In genomic region chr10:12902135-12902572, GRCh38 we compare ENCODE assay signal across 9 cellular contexts.
DNase-seq lines count a peak whose midpoint lies in the region; ATAC-seq and TF ChIP-seq lines count a peak whose summit lies in the region.
"Had no signal": no experiment of that assay in that cellular context is flagged by ENCODE, and none has a peak within 500 bp of the region (broad histone marks: within the 10 kb centered on the region; RNA-seq: fewer than 3 reads in every experiment).

No MANE protein-coding gene starts in this region.

- H3F3A ChIP-seq in SU-DHL-6 (ENCODE audit: insufficient read depth): no peaks in the 10 kb centered on the region

- H3K9me2 ChIP-seq in SU-DHL-6 (replicated peaks; ENCODE audit: insufficient read depth, low read length): no peaks in the 10 kb centered on the region

- no peak overlapping the region for H3K27ac Mint-ChIP-seq in MCF 10A (ENCODE audit: low read depth, unreplicated experiment)

- CTCF ChIA-PET in MCF 10A (lab: Yijun Ruan, JAX): interaction anchor here (0.5 to 3.0 kb wide), 41 partner anchors 9 to 670 kb away, joined by 3 to 21 read pairs (median 4); no protein-coding TSS in a partner anchor

- H3K4me2 ChIP-seq in SU-DHL-6 (ENCODE audit: low read depth, low read length, poor library complexity, severe bottlenecking): no peak overlapping the region
- H3K4me2 ChIP-seq: BLaER1 had no signal

- intact Hi-C loops in MCF 10A (cut with micrococcal nuclease) (loop anchor here (1.0 kb wide), 5 partner anchors 120 to 638 kb away; no protein-coding TSS in a partner anchor), left colon (cut with DNase I, micrococcal nuclease) (no loop called here)

- peaks cover 4% of the 10 kb centered on the region for H3K4me1 Mint-ChIP-seq in MCF 10A (ENCODE audit: insufficient read depth, unreplicated experiment)

- no peaks in the 10 kb centered on the region for H3K36me3 Mint-ChIP-seq in MCF 10A (ENCODE audit: insufficient read depth, unreplicated experiment)

- no peaks in the 10 kb centered on the region for H4K20me1 ChIP-seq in SU-DHL-6 (ENCODE audit: low read depth, low read length)
- H4K20me1 ChIP-seq: BLaER1 had no signal

- peak; percentile 55 for ATAC-seq in left colon
- ATAC-seq in HG03159 (IDR thresholded peaks at IDR 0.05; ENCODE audit: unreplicated experiment): no peak

- DNase-seq in NCI-H1436 (lab: John Stamatoyannopoulos, UW) (peak; percentile 58), NCI-H1436 treated with DMSO at 0.1 percent for 48 hours (lab: John Stamatoyannopoulos, UW) (no peak), MCF 10A (ENCODE audit: unreplicated experiment) (peak; percentile 77), left colon (peak in 1 of 2 donors; percentile 56)
- peak; percentile 3 for DNase-seq in stimulated activated CD8-positive, alpha-beta memory T cell treated with anti-CD3 and anti-CD28 coated beads, Interleukin-12 subunit alpha, Interleukin-12 subunit beta, amount 100 ng/mL, for 24 hours (ENCODE audit: extremely low read depth)

- no peaks in the 10 kb centered on the region for H3K27me3 ChIP-seq in SU-DHL-6 (ENCODE audit: low read length)
- H3K27me3 ChIP-seq: BLaER1 had no signal

- H2AFZ ChIP-seq in SU-DHL-6 (ENCODE audit: low read depth, low read length, severe bottlenecking): no peak overlapping the region

- H3K27me3 Mint-ChIP-seq in MCF 10A (ENCODE audit: insufficient read depth, unreplicated experiment): no peaks in the 10 kb centered on the region

- no peak overlapping the region for H3K4me3 Mint-ChIP-seq in MCF 10A (ENCODE audit: unreplicated experiment)

- no peak overlapping the region for H3K4me3 ChIP-seq in SU-DHL-6 (ENCODE audit: insufficient read depth, low read length, poor library complexity, severe bottlenecking)
- H3K4me3 ChIP-seq: BLaER1 had no signal

- BruUV-seq in MCF 10A (replicated peaks; lab: Mats Ljungman, UMichigan): no TSS peak

- no peaks in the 10 kb centered on the region for H3K9me3 Mint-ChIP-seq in MCF 10A (ENCODE audit: unreplicated experiment)

- TF ChIP-seq CTCF in LNCAP (IDR thresholded peaks at IDR 0.05): peak; percentile 87
- TF ChIP-seq CTCF in SU-DHL-6 (IDR thresholded peaks at IDR 0.05; ENCODE audit: insufficient read depth, low read length, poor library complexity, severe bottlenecking): peak; percentile 86
- TF ChIP-seq CTCF in MCF 10A (IDR thresholded peaks at IDR 0.05; ENCODE audit: unreplicated experiment): peak; percentile 86

- no peaks in the 10 kb centered on the region for H3K79me2 ChIP-seq in SU-DHL-6 (ENCODE audit: insufficient read depth, low read length)

- no peaks in the 10 kb centered on the region for H3K9me3 ChIP-seq in SU-DHL-6 (ENCODE audit: insufficient read depth, low read length)
- H3K9me3 ChIP-seq: BLaER1 had no signal

- POLR2A ChIA-PET in MCF 10A (lab: Yijun Ruan, JAX): interaction anchor here (0.7 to 1.9 kb wide), 6 partner anchors 52 to 197 kb away, joined by 3 to 8 read pairs (median 3); no protein-coding TSS in a partner anchor

- H3K27ac ChIP-seq in SU-DHL-6 (ENCODE audit: low read depth, low read length): no peak overlapping the region
- H3K27ac ChIP-seq: BLaER1 had no signal

- H3K9ac ChIP-seq in SU-DHL-6 (ENCODE audit: low read length): no peak overlapping the region
- H3K9ac ChIP-seq: BLaER1 had no signal

- no peaks in the 10 kb centered on the region for H3K36me3 ChIP-seq in SU-DHL-6 (ENCODE audit: low read length)
- H3K36me3 ChIP-seq: BLaER1 had no signal
